In the genomic region with DNA sequence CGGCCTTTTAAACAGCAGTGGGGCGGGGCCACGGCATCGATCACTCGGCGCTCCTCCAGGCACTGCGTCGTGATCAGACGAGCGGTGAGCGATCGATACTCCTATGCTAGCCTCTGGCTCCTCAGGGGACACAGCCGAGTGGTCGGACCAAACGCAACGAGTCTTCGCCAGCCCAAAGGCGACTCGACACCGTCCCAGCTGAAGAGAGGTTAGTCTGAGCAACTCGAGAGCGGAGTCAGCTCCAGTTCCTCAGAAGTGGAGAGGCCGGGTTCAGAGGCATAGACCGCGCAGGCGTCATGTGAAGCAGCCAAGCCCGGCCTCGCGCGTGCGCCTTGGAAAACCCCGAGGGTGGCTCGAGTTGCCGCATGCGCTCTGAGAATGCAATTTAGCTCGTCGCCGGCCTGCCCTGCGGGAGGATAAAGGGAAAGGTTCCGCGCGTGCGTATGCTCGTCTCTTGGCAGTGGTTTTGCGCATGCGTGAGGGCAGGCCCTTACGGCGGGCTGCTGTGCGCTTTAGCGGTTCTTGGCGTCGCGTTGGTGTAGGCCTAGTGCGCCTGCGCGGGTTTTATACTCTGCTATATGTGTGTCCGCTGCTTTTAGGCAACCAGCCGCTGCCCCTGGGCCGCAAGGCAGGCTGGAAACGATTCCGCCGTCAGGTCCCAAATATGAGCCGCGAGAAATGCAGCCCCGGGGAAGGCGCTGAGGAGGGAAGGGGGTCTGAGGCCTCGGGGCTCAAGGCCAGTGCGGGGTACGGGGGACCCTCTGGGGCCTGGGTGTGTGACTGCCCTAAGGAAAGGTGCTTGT, we compare ENCODE assay signal across 1 cellular context.
TF ChIP-seq lines count a peak whose summit lies in the region.

A gene (plus strand): TSS at position 98 of the 803 bp plus-strand sequence. CDS start 6,598 bp downstream, outside the sequence.

TF ChIP-seq in H1, 55 proteins besides CTCF, POLR2A, EP300 and RAD21:
- TF ChIP-seq, protein P1, sequence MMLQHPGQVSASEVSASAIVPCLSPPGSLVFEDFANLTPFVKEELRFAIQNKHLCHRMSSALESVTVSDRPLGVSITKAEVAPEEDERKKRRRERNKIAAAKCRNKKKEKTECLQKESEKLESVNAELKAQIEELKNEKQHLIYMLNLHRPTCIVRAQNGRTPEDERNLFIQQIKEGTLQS (IDR thresholded peaks at IDR 0.05; ENCODE audit: insufficient read depth, low read depth, low read length), result no peak
- TF ChIP-seq POU5F1 (IDR thresholded peaks at IDR 0.05; ENCODE audit: low read depth, low read length) (no peak), BRCA1 (IDR thresholded peaks at IDR 0.05; ENCODE audit: low read depth, low read length) (no peak), CBX8 (IDR thresholded peaks at IDR 0.05; ENCODE audit: borderline replicate concordance, low read depth, low read length) (no peak), CHD1 (IDR thresholded peaks at IDR 0.05; ENCODE audit: low read depth, low read length) (no peak), TBP (IDR thresholded peaks at IDR 0.05; ENCODE audit: low read depth, low read length) (peak; percentile 64), RBBP5 (IDR thresholded peaks at IDR 0.05; ENCODE audit: borderline replicate concordance, low read depth, low read length) (no peak; the same call in 1 of the 2 replicates), SUZ12 (IDR thresholded peaks at IDR 0.05; ENCODE audit: low read length) (no peak), SP2 (IDR thresholded peaks at IDR 0.05; ENCODE audit: low read length) (no peak), MAFK (IDR thresholded peaks at IDR 0.05; ENCODE audit: low read depth, low read length) (no peak), BCL11A (IDR thresholded peaks at IDR 0.05; ENCODE audit: low read depth in 2 of 2, low read length in 2 of 2) (no peak), CBX5 (IDR thresholded peaks at IDR 0.05; ENCODE audit: low read depth, low read length) (no peak), ZNF274 (IDR thresholded peaks at IDR 0.05; ENCODE audit: borderline replicate concordance, extremely low read depth, low read length) (no peak), HDAC2 (IDR thresholded peaks at IDR 0.05; ENCODE audit: borderline replicate concordance in 1 of 2, low read depth in 2 of 2, low read length in 2 of 2) (no peak), HDAC6 (IDR thresholded peaks at IDR 0.05; ENCODE audit: low read depth, low read length) (no peak), PHF8 (conservative IDR thresholded peaks at IDR 0.05; ENCODE audit: low read depth, low read length) (peak; percentile 97), GTF2F1 (IDR thresholded peaks at IDR 0.05; ENCODE audit: borderline replicate concordance, low read depth, low read length) (no peak), SP4 (IDR thresholded peaks at IDR 0.05; ENCODE audit: low read length) (0 out of 2 replicates have a peak, but pooled peaks have one; percentile 73), RFX5 (IDR thresholded peaks at IDR 0.05; ENCODE audit: borderline replicate concordance, low read depth, low read length) (no peak), CEBPB (IDR thresholded peaks at IDR 0.05; ENCODE audit: low read depth, low read length) (no peak), SP1 (IDR thresholded peaks at IDR 0.05; ENCODE audit: low read depth, low read length) (peak; percentile 73; the same call in 1 of the 2 replicates), EGR1 (IDR thresholded peaks at IDR 0.05; ENCODE audit: borderline replicate concordance, low read depth, low read length) (peak; percentile 50; the same call in 1 of the 2 replicates), SIN3A (conservative IDR thresholded peaks at IDR 0.05 in 1 of 2, IDR thresholded peaks at IDR 0.05 in 1 of 2; ENCODE audit: low read depth in 1 of 2, low read length in 2 of 2) (peak; percentile 68 to 71; a peak in 3 of 4 replicates), KDM5A (IDR thresholded peaks at IDR 0.05; ENCODE audit: low read length) (peak; percentile 51; the same call in 1 of the 2 replicates), SIX5 (IDR thresholded peaks at IDR 0.05; ENCODE audit: low read depth, low read length) (no peak), BACH1 (IDR thresholded peaks at IDR 0.05; ENCODE audit: low read length) (no peak), CREB1 (IDR thresholded peaks at IDR 0.05) (peak; percentile 89), EZH2 (IDR thresholded peaks at IDR 0.05; ENCODE audit: low read depth, low read length, severe bottlenecking) (no peak), ASH2L (IDR thresholded peaks at IDR 0.05; ENCODE audit: low read length) (peak; percentile 95), SAP30 (IDR thresholded peaks at IDR 0.05; ENCODE audit: insufficient read depth, insufficient replicate concordance, low read length) (no peak), YY1 (IDR thresholded peaks at IDR 0.05; ENCODE audit: low read depth, low read length) (peak; percentile 64; the same call in 1 of the 2 replicates), SIRT6 (IDR thresholded peaks at IDR 0.05; ENCODE audit: low read length) (no peak), POLR2AphosphoS5 (IDR thresholded peaks at IDR 0.05; ENCODE audit: low read depth, low read length) (peak; percentile 95), CTBP2 (IDR thresholded peaks at IDR 0.05; ENCODE audit: borderline replicate concordance, insufficient read depth, insufficient read length, low read length) (no peak), TAF7 (optimal IDR thresholded peaks at IDR 0.05; ENCODE audit: borderline replicate concordance, low read depth, low read length) (peak; percentile 79), NRF1 (IDR thresholded peaks at IDR 0.05; ENCODE audit: low read depth, low read length) (peak; percentile 99), NANOG (IDR thresholded peaks at IDR 0.05; ENCODE audit: insufficient read depth, low read depth, low read length, poor library complexity, severe bottlenecking) (no peak), KDM4A (IDR thresholded peaks at IDR 0.05; ENCODE audit: low read depth, low read length, severe bottlenecking) (peak; percentile 62), CHD2 (IDR thresholded peaks at IDR 0.05; ENCODE audit: low read length) (no peak), KDM1A (IDR thresholded peaks at IDR 0.05; ENCODE audit: borderline replicate concordance, low read length) (no peak), FOSL1 (IDR thresholded peaks at IDR 0.05; ENCODE audit: insufficient read depth, low read depth, low read length) (no peak), TAF1 (IDR thresholded peaks at IDR 0.05; ENCODE audit: low read depth, low read length) (peak; percentile 85; the same call in 1 of the 2 replicates), JUN (IDR thresholded peaks at IDR 0.05; ENCODE audit: low read depth, low read length) (no peak), TCF12 (IDR thresholded peaks at IDR 0.05; ENCODE audit: low read depth, low read length) (no peak), RNF2 (IDR thresholded peaks at IDR 0.05; ENCODE audit: borderline replicate concordance, low read depth, low read length, missing control alignments, poor library complexity, severe bottlenecking) (no peak), JUND (IDR thresholded peaks at IDR 0.05; ENCODE audit: low read length) (no peak), SRF (IDR thresholded peaks at IDR 0.05; ENCODE audit: low read depth, low read length) (peak; percentile 98), GABPA (IDR thresholded peaks at IDR 0.05; ENCODE audit: borderline replicate concordance, insufficient read depth, low read length) (no peak), TEAD4 (IDR thresholded peaks at IDR 0.05; ENCODE audit: low read depth, low read length) (no peak), RXRA (IDR thresholded peaks at IDR 0.05; ENCODE audit: insufficient read depth, low read depth, low read length) (no peak)
- TF ChIP-seq, protein P2, sequence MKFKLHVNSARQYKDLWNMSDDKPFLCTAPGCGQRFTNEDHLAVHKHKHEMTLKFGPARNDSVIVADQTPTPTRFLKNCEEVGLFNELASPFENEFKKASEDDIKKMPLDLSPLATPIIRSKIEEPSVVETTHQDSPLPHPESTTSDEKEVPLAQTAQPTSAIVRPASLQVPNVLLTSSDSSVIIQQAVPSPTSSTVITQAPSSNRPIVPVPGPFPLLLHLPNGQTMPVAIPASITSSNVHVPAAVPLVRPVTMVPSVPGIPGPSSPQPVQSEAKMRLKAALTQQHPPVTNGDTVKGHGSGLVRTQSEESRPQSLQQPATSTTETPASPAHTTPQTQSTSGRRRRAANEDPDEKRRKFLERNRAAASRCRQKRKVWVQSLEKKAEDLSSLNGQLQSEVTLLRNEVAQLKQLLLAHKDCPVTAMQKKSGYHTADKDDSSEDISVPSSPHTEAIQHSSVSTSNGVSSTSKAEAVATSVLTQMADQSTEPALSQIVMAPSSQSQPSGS (IDR thresholded peaks at IDR 0.05; ENCODE audit: low read length), result no peak
- TF ChIP-seq, protein P3, sequence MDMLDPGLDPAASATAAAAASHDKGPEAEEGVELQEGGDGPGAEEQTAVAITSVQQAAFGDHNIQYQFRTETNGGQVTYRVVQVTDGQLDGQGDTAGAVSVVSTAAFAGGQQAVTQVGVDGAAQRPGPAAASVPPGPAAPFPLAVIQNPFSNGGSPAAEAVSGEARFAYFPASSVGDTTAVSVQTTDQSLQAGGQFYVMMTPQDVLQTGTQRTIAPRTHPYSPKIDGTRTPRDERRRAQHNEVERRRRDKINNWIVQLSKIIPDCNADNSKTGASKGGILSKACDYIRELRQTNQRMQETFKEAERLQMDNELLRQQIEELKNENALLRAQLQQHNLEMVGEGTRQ (IDR thresholded peaks at IDR 0.05; ENCODE audit: low read length), result no peak
- TF ChIP-seq, protein P4, sequence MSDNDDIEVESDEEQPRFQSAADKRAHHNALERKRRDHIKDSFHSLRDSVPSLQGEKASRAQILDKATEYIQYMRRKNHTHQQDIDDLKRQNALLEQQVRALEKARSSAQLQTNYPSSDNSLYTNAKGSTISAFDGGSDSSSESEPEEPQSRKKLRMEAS (IDR thresholded peaks at IDR 0.05), result peak; percentile 82
- TF ChIP-seq, protein P5, sequence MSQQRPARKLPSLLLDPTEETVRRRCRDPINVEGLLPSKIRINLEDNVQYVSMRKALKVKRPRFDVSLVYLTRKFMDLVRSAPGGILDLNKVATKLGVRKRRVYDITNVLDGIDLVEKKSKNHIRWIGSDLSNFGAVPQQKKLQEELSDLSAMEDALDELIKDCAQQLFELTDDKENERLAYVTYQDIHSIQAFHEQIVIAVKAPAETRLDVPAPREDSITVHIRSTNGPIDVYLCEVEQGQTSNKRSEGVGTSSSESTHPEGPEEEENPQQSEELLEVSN (IDR thresholded peaks at IDR 0.05), result peak; percentile 76
- TF ChIP-seq, protein P6, sequence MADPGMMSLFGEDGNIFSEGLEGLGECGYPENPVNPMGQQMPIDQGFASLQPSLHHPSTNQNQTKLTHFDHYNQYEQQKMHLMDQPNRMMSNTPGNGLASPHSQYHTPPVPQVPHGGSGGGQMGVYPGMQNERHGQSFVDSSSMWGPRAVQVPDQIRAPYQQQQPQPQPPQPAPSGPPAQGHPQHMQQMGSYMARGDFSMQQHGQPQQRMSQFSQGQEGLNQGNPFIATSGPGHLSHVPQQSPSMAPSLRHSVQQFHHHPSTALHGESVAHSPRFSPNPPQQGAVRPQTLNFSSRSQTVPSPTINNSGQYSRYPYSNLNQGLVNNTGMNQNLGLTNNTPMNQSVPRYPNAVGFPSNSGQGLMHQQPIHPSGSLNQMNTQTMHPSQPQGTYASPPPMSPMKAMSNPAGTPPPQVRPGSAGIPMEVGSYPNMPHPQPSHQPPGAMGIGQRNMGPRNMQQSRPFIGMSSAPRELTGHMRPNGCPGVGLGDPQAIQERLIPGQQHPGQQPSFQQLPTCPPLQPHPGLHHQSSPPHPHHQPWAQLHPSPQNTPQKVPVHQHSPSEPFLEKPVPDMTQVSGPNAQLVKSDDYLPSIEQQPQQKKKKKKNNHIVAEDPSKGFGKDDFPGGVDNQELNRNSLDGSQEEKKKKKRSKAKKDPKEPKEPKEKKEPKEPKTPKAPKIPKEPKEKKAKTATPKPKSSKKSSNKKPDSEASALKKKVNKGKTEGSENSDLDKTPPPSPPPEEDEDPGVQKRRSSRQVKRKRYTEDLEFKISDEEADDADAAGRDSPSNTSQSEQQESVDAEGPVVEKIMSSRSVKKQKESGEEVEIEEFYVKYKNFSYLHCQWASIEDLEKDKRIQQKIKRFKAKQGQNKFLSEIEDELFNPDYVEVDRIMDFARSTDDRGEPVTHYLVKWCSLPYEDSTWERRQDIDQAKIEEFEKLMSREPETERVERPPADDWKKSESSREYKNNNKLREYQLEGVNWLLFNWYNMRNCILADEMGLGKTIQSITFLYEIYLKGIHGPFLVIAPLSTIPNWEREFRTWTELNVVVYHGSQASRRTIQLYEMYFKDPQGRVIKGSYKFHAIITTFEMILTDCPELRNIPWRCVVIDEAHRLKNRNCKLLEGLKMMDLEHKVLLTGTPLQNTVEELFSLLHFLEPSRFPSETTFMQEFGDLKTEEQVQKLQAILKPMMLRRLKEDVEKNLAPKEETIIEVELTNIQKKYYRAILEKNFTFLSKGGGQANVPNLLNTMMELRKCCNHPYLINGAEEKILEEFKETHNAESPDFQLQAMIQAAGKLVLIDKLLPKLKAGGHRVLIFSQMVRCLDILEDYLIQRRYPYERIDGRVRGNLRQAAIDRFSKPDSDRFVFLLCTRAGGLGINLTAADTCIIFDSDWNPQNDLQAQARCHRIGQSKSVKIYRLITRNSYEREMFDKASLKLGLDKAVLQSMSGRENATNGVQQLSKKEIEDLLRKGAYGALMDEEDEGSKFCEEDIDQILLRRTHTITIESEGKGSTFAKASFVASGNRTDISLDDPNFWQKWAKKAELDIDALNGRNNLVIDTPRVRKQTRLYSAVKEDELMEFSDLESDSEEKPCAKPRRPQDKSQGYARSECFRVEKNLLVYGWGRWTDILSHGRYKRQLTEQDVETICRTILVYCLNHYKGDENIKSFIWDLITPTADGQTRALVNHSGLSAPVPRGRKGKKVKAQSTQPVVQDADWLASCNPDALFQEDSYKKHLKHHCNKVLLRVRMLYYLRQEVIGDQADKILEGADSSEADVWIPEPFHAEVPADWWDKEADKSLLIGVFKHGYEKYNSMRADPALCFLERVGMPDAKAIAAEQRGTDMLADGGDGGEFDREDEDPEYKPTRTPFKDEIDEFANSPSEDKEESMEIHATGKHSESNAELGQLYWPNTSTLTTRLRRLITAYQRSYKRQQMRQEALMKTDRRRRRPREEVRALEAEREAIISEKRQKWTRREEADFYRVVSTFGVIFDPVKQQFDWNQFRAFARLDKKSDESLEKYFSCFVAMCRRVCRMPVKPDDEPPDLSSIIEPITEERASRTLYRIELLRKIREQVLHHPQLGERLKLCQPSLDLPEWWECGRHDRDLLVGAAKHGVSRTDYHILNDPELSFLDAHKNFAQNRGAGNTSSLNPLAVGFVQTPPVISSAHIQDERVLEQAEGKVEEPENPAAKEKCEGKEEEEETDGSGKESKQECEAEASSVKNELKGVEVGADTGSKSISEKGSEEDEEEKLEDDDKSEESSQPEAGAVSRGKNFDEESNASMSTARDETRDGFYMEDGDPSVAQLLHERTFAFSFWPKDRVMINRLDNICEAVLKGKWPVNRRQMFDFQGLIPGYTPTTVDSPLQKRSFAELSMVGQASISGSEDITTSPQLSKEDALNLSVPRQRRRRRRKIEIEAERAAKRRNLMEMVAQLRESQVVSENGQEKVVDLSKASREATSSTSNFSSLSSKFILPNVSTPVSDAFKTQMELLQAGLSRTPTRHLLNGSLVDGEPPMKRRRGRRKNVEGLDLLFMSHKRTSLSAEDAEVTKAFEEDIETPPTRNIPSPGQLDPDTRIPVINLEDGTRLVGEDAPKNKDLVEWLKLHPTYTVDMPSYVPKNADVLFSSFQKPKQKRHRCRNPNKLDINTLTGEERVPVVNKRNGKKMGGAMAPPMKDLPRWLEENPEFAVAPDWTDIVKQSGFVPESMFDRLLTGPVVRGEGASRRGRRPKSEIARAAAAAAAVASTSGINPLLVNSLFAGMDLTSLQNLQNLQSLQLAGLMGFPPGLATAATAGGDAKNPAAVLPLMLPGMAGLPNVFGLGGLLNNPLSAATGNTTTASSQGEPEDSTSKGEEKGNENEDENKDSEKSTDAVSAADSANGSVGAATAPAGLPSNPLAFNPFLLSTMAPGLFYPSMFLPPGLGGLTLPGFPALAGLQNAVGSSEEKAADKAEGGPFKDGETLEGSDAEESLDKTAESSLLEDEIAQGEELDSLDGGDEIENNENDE (IDR thresholded peaks at IDR 0.05; ENCODE audit: insufficient replicate concordance, low read length), result no peak
TF ChIP-seq in H1: peak in this region for 18.
